ENCODE assay signal across 16 cellular contexts in genomic region chr1:10773851-10774614, GRCh38.
"Had no signal": no experiment of that assay in that cellular context is flagged by ENCODE, and none has a peak within 500 bp of the region (broad histone marks: within the 10 kb centered on the region; RNA-seq: fewer than 3 reads in every experiment).

No MANE protein-coding gene starts in this region.

- H3K36me3 ChIP-seq: upper lobe of left lung had no signal

- H3K27ac ChIP-seq: body of pancreas, hepatocyte, upper lobe of left lung had no signal

- H3K4me2 ChIP-seq: hepatocyte, smooth muscle cell had no signal

- H3K9me3 ChIP-seq: body of pancreas, upper lobe of left lung had no signal

- DNase-seq: activated CD4-positive, alpha-beta T cell treated with anti-CD3 and anti-CD28 coated beads, Interleukin-2, amount 50 U/mL, for 1 hour; activated effector memory CD4-positive, alpha-beta T cell treated with Interleukin-2 at 50 U/mL for 16 hours; activated T-cell treated with anti-CD3 and anti-CD28 coated beads, Interleukin-2, amount 50 U/mL, for 24 hours; amniotic stem cell; cerebellar nuclear complex; kidney glomerular epithelial cell; SHP77 treated with DMSO at 0.1 percent for 48 hours; stimulated activated naive CD4-positive, alpha-beta T cell; T-helper 17 cell; upper lobe of left lung had no signal

- H3K27ac Mint-ChIP-seq: activated naive CD4-positive, alpha-beta T cell treated with anti-CD3 and anti-CD28 coated beads, Interleukin-2, amount 50 U/mL, for 72 hours; activated T-cell treated with anti-CD3 and anti-CD28 coated beads, Interleukin-2, amount 50 U/mL, for 24 hours; T-helper 17 cell had no signal

- ATAC-seq: activated naive CD4-positive, alpha-beta T cell treated with anti-CD3 and anti-CD28 coated beads, Interleukin-2, amount 50 U/mL, for 72 hours; body of pancreas; T-helper 17 cell had no signal

- H2AFZ ChIP-seq: hepatocyte had no signal

- H3K4me3 ChIP-seq: body of pancreas, hepatocyte, lung, smooth muscle cell, upper lobe of left lung had no signal

- H3K27me3 ChIP-seq: body of pancreas, hepatocyte, upper lobe of left lung had no signal

- H3K9me3 Mint-ChIP-seq: activated naive CD4-positive, alpha-beta T cell treated with anti-CD3 and anti-CD28 coated beads, Interleukin-2, amount 50 U/mL, for 72 hours; activated T-cell treated with anti-CD3 and anti-CD28 coated beads, Interleukin-2, amount 50 U/mL, for 24 hours; nephron had no signal

- H3K4me3 Mint-ChIP-seq: activated T-cell treated with anti-CD3 and anti-CD28 coated beads, Interleukin-2, amount 50 U/mL, for 24 hours; T-helper 17 cell had no signal

- H3K36me3 Mint-ChIP-seq: activated naive CD4-positive, alpha-beta T cell treated with anti-CD3 and anti-CD28 coated beads, Interleukin-2, amount 50 U/mL, for 72 hours had no signal

- H3K4me1 Mint-ChIP-seq: T-helper 17 cell had no signal
